1 cellular context compared by ENCODE assay signal in the genomic region with DNA sequence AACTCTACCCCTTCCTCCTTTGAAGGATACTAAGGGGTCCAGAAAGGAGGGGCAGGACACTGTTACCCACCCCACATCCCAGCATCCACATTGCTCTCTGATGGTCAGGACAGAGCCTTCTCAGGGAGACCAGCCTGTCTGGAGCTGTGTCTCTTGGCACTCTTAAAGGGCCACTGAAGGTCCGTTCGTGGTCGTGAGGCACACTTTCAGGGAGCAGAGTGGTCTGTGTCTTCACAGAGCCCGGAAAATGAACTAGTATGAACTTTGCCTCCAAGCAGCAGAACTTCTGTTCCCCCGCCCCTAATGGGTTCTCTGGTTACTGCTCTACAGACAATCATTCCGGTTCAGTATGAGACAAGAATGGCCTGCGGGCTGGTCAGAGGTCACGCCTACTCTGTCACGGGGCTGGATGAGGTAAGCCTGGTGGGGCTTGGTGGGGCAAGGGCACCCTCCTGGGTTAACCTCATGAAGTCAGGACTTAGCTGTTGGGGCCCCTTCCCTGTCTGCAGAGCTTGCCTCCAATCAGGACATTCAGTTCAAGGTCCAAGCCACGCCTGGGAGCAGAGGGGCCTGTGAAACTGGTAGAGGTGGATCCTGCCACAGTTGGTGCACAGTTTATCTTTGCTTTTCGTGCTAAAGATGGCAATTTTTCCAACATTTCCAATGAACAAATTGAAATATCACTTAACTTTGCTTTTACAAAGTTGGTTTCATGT.
TF ChIP-seq lines count a peak whose summit lies in the region.

No MANE protein-coding gene starts in this region.

TF ChIP-seq in HepG2, 621 proteins besides CTCF, POLR2A, EP300 and RAD21 (continued from another document and continues in another):
- TF ChIP-seq, protein P1, sequence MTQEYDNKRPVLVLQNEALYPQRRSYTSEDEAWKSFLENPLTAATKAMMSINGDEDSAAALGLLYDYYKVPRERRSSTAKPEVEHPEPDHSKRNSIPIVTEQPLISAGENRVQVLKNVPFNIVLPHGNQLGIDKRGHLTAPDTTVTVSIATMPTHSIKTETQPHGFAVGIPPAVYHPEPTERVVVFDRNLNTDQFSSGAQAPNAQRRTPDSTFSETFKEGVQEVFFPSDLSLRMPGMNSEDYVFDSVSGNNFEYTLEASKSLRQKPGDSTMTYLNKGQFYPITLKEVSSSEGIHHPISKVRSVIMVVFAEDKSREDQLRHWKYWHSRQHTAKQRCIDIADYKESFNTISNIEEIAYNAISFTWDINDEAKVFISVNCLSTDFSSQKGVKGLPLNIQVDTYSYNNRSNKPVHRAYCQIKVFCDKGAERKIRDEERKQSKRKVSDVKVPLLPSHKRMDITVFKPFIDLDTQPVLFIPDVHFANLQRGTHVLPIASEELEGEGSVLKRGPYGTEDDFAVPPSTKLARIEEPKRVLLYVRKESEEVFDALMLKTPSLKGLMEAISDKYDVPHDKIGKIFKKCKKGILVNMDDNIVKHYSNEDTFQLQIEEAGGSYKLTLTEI (CRISPR knock-in tag; conservative IDR thresholded peaks at IDR 0.05): no peak
- TF ChIP-seq ZSCAN9 (CRISPR knock-in tag; IDR thresholded peaks at IDR 0.05; ENCODE audit: borderline replicate concordance) (no peak; the same call in 1 of the 2 replicates), ZNF776 (CRISPR knock-in tag; IDR thresholded peaks at IDR 0.05) (no peak), HMGXB4 (CRISPR knock-in tag; IDR thresholded peaks at IDR 0.05; ENCODE audit: borderline replicate concordance in 1 of 2, low read depth in 1 of 2) (peak in 1 of 2 experiments; percentile 40; a peak in 1 of 4 replicates), NR1H2 (CRISPR knock-in tag; IDR thresholded peaks at IDR 0.05; ENCODE audit: borderline replicate concordance, low read depth) (no peak), PAX8 (CRISPR knock-in tag; IDR thresholded peaks at IDR 0.05; ENCODE audit: borderline replicate concordance) (0 out of 2 replicates have a peak, but pooled peaks have one; percentile 8), PRMT3 (CRISPR knock-in tag; IDR thresholded peaks at IDR 0.05; ENCODE audit: borderline replicate concordance, low read depth) (no peak), ZNF331 (CRISPR knock-in tag; IDR thresholded peaks at IDR 0.05) (peak; percentile 92), NR2F2 (IDR thresholded peaks at IDR 0.05; ENCODE audit: borderline replicate concordance, low read depth) (peak; percentile 75; the same call in 1 of the 2 replicates), ZNF260 (CRISPR knock-in tag; IDR thresholded peaks at IDR 0.05; ENCODE audit: borderline replicate concordance, low read depth) (no peak), ZNF839 (CRISPR knock-in tag; IDR thresholded peaks at IDR 0.05; ENCODE audit: borderline replicate concordance) (no peak), MIER2 (CRISPR knock-in tag; IDR thresholded peaks at IDR 0.05) (no peak), TFDP2 (CRISPR knock-in tag; IDR thresholded peaks at IDR 0.05) (0 out of 2 replicates have a peak, but pooled peaks have one; percentile 21), SP4 (CRISPR knock-in tag; IDR thresholded peaks at IDR 0.05) (peak; percentile 74; the same call in 1 of the 2 replicates), ZNF263 (CRISPR knock-in tag; IDR thresholded peaks at IDR 0.05) (no peak), NFE2L1 (CRISPR knock-in tag; IDR thresholded peaks at IDR 0.05; ENCODE audit: borderline replicate concordance) (no peak), TCF12 (IDR thresholded peaks at IDR 0.05) (no peak), TCF12 (CRISPR knock-in tag; IDR thresholded peaks at IDR 0.05) (0 out of 2 replicates have a peak, but pooled peaks have one; percentile 33), IKZF4 (CRISPR knock-in tag; IDR thresholded peaks at IDR 0.05; ENCODE audit: borderline replicate concordance, low read depth, not compliant biosample characterization) (no peak), ZNF782 (CRISPR knock-in tag; IDR thresholded peaks at IDR 0.05; ENCODE audit: borderline replicate concordance) (peak; percentile 66; the same call in 1 of the 2 replicates), NFIC (IDR thresholded peaks at IDR 0.05; ENCODE audit: low read length) (no peak), REXO4 (CRISPR knock-in tag; IDR thresholded peaks at IDR 0.05; ENCODE audit: borderline replicate concordance) (no peak), NFRKB (IDR thresholded peaks at IDR 0.05) (no peak), MAFG (CRISPR knock-in tag; IDR thresholded peaks at IDR 0.05) (no peak), ZNF484 (CRISPR knock-in tag; IDR thresholded peaks at IDR 0.05; ENCODE audit: borderline replicate concordance, low read depth) (no peak), ETV5 (CRISPR knock-in tag; IDR thresholded peaks at IDR 0.05; ENCODE audit: borderline replicate concordance) (peak; percentile 75; the same call in 1 of the 2 replicates), ZNF547 (CRISPR knock-in tag; IDR thresholded peaks at IDR 0.05) (peak; percentile 63; the same call in 1 of the 2 replicates), TCF7L2 (IDR thresholded peaks at IDR 0.05; ENCODE audit: low read depth, low read length) (no peak), ZNF34 (CRISPR knock-in tag; IDR thresholded peaks at IDR 0.05; ENCODE audit: borderline replicate concordance) (no peak), NFKBIZ (CRISPR knock-in tag; IDR thresholded peaks at IDR 0.05) (no peak), MED13 (CRISPR knock-in tag; IDR thresholded peaks at IDR 0.05) (no peak), TBX2 (CRISPR knock-in tag; IDR thresholded peaks at IDR 0.05; ENCODE audit: borderline replicate concordance) (peak; percentile 92), ATRX (CRISPR knock-in tag; IDR thresholded peaks at IDR 0.05; ENCODE audit: borderline replicate concordance) (no peak), MEIS1 (CRISPR knock-in tag; IDR thresholded peaks at IDR 0.05; ENCODE audit: borderline replicate concordance) (peak; percentile 39), JARID2 (CRISPR knock-in tag; IDR thresholded peaks at IDR 0.05; ENCODE audit: insufficient replicate concordance) (no peak), ZFP82 (CRISPR knock-in tag; IDR thresholded peaks at IDR 0.05; ENCODE audit: borderline replicate concordance) (peak; percentile 48; the same call in 1 of the 2 replicates), RBM22 (optimal IDR thresholded peaks at IDR 0.05; ENCODE audit: low read length) (no peak), ARNT2 (CRISPR knock-in tag; IDR thresholded peaks at IDR 0.05; ENCODE audit: low read depth) (0 out of 2 replicates have a peak, but pooled peaks have one; percentile 71), NFKB2 (CRISPR knock-in tag; IDR thresholded peaks at IDR 0.05; ENCODE audit: borderline replicate concordance) (no peak), ZKSCAN5 (CRISPR knock-in tag; IDR thresholded peaks at IDR 0.05) (no peak), NCOA2 (CRISPR knock-in tag; IDR thresholded peaks at IDR 0.05) (peak; percentile 69), ZSCAN22 (CRISPR knock-in tag; IDR thresholded peaks at IDR 0.05) (peak; percentile 50; the same call in 1 of the 2 replicates)
- TF ChIP-seq, protein P2, sequence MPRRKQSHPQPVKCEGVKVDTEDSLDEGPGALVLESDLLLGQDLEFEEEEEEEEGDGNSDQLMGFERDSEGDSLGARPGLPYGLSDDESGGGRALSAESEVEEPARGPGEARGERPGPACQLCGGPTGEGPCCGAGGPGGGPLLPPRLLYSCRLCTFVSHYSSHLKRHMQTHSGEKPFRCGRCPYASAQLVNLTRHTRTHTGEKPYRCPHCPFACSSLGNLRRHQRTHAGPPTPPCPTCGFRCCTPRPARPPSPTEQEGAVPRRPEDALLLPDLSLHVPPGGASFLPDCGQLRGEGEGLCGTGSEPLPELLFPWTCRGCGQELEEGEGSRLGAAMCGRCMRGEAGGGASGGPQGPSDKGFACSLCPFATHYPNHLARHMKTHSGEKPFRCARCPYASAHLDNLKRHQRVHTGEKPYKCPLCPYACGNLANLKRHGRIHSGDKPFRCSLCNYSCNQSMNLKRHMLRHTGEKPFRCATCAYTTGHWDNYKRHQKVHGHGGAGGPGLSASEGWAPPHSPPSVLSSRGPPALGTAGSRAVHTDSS (CRISPR knock-in tag; conservative IDR thresholded peaks at IDR 0.05): no peak
- TF ChIP-seq, protein P3, sequence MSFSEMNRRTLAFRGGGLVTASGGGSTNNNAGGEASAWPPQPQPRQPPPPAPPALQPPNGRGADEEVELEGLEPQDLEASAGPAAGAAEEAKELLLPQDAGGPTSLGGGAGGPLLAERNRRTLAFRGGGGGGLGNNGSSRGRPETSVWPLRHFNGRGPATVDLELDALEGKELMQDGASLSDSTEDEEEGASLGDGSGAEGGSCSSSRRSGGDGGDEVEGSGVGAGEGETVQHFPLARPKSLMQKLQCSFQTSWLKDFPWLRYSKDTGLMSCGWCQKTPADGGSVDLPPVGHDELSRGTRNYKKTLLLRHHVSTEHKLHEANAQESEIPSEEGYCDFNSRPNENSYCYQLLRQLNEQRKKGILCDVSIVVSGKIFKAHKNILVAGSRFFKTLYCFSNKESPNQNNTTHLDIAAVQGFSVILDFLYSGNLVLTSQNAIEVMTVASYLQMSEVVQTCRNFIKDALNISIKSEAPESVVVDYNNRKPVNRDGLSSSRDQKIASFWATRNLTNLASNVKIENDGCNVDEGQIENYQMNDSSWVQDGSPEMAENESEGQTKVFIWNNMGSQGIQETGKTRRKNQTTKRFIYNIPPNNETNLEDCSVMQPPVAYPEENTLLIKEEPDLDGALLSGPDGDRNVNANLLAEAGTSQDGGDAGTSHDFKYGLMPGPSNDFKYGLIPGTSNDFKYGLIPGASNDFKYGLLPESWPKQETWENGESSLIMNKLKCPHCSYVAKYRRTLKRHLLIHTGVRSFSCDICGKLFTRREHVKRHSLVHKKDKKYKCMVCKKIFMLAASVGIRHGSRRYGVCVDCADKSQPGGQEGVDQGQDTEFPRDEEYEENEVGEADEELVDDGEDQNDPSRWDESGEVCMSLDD (CRISPR knock-in tag; IDR thresholded peaks at IDR 0.05; ENCODE audit: borderline replicate concordance): no peak
- TF ChIP-seq, protein P4, sequence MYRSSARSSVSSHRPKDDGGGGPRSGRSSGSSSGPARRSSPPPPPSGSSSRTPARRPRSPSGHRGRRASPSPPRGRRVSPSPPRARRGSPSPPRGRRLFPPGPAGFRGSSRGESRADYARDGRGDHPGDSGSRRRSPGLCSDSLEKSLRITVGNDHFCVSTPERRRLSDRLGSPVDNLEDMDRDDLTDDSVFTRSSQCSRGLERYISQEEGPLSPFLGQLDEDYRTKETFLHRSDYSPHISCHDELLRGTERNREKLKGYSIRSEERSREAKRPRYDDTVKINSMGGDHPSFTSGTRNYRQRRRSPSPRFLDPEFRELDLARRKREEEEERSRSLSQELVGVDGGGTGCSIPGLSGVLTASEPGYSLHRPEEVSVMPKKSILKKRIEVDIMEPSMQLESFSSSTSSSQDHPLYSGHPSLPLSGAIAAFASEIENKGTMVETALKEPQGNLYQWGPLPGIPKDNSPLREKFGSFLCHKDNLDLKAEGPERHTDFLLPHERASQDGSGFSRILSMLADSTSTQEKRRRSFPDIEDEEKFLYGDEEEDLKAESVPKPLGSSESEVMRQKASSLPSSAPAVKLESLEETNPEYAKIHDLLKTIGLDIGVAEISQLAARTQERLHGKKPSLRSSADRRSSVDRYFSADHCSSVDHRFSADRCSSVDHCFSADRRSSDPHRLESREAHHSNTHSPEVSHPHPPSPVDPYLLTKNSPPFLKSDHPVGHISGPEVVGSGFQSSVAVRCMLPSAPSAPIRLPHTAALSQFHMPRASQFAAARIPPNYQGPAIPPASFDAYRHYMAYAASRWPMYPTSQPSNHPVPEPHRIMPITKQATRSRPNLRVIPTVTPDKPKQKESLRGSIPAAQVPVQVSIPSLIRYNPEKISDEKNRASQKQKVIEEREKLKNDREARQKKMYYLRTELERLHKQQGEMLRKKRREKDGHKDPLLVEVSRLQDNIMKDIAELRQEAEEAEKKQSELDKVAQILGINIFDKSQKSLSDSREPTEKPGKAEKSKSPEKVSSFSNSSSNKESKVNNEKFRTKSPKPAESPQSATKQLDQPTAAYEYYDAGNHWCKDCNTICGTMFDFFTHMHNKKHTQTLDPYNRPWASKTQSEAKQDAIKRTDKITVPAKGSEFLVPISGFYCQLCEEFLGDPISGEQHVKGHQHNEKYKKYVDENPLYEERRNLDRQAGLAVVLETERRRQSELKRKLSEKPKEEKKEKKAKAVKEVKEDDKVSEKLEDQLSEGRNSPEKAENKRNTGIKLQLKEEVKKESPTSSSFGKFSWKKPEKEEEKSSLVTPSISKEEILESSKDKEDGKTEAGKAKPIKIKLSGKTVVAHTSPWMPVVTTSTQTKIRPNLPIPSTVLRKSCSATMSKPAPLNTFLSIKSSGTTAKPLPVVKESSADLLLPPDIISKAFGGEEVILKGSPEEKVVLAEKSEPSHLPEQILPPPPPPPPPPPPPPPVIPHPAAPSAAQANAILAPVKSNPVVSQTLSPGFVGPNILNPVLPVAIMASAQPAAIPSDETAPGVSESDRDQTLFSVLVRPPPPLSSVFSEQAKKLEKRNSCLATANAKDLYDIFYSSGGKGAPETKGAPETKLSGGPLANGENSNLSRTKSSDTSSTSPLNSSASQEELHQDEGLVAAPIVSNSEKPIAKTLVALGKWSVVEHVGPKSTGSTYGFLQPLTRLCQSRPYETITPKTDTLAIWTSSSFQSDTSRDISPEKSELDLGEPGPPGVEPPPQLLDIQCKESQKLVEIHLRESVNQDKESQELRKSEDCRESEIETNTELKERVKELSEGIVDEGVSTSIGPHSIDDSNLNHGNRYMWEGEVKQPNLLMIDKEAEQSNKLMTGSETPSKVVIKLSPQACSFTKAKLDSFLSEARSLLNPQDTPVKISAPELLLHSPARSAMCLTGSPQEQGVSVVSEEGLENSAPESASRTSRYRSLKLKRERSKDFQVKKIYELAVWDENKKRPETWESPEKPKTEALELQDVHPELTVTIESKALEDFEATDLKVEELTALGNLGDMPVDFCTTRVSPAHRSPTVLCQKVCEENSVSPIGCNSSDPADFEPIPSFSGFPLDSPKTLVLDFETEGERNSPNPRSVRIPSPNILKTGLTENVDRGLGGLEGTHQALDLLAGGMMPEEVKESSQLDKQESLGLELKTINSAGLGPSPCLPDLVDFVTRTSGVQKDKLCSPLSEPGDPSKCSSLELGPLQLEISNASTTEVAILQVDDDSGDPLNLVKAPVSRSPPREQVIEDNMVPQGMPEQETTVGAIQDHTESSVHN (CRISPR knock-in tag; IDR thresholded peaks at IDR 0.05): no peak
